ENCODE assay signal across 8 cellular contexts in the genomic region with DNA sequence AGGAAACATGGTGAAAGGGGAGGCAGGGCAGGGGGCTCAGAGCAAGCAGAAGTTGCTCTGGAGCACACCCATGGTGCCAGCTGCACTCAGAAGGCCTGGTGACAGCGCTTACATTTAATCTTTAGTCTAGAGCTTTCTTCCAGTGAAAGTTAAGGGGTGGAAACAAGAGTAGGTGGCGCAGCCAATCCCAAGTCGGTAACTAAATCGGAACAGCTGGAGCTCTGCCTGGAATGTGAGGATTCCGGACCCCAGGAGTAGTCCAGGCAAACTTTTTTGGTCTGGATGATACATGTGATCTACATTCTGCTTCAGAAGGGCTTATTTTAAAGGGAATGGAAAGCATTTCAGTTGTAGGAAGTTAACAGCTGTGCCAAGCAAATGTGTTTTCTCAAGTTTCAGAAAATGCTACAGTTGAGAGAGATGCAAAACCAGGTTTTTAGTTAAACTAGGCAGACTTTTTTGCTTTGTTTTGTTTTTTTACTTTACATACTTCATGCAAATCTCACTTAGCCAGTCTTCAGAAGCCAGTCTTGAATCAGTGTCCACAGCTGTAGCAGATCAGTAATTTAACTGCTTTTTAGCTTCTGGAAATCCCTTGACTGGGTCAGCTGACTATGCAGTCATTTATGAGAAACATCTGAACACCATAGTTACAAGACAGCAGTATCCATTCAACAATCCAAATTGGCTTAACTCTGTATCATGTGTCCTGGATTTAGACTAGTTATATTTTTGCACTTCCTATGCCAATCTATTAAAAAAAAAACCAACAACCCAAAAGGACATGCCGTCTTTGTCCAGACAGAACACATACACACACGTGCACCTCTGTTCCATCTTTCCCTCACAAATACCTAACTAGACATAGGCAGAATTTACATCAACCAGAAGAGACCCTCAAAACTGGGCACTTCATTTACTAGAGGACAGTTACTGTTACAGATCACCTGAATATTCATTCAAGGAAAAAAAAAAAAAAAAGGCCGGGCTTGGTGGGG. TPM values are rescaled to one million over a fixed set of nuclear protein-coding genes. Genes with fewer than 3 reads are reported as not detected.
DNase-seq lines count a peak whose midpoint lies in the region; ATAC-seq and TF ChIP-seq lines count a peak whose summit lies in the region.

No MANE protein-coding gene starts in this region.

- peak overlapping the region; percentile 45 for H3K4me3 ChIP-seq in AG04449 (ENCODE audit: low read depth, low read length)
- H3K4me3 ChIP-seq in HUES48 (ENCODE audit: low read depth, low read length): peak overlapping the region; percentile 41
- H3K4me3 ChIP-seq in lower leg skin (ENCODE audit: low read depth, poor library complexity, severe bottlenecking): no peak overlapping the region
- H3K4me3 ChIP-seq in thymus (ENCODE audit: low read length): no peak overlapping the region

- H3K27ac ChIP-seq in HUES48 (ENCODE audit: low read depth, low read length) (peak overlapping the region; percentile 95), thymus (ENCODE audit: low read depth) (peak overlapping the region; percentile 70)

- H3K27me3 ChIP-seq in HUES48 (ENCODE audit: control insufficient read depth, insufficient read depth, low read length) (no peaks in the 10 kb centered on the region), thymus (ENCODE audit: control insufficient read depth, insufficient read depth) (no peaks in the 10 kb centered on the region)

- TF ChIP-seq CTCF in AG04449 (IDR thresholded peaks at IDR 0.05; ENCODE audit: insufficient read depth, low read length, missing control alignments): no peak
- TF ChIP-seq CTCF in lower leg skin (IDR thresholded peaks at IDR 0.05): no peak

- TF ChIP-seq POLR2A in lower leg skin (IDR thresholded peaks at IDR 0.05): no peak

- peak; percentile 84 for DNase-seq in AG04449 (ENCODE audit: low read depth, low spot score)
- DNase-seq in dermis blood vessel endothelial cell: peak; percentile 81
- DNase-seq in lower leg skin (ENCODE audit: low spot score in 2 of 2): peak; percentile 56 to 90
- DNase-seq in SKM-1 (lab: John Stamatoyannopoulos, UW; ENCODE audit: unreplicated experiment): no peak
- no peak for DNase-seq in HUDEP-2 (lab: John Stamatoyannopoulos, UW; ENCODE audit: unreplicated experiment in 76 of 76)

- peaks cover 20% of the 10 kb centered on the region for H3K4me1 ChIP-seq in HUES48 (ENCODE audit: control insufficient read depth, insufficient read depth, low read length)
- H3K4me1 ChIP-seq in thymus (ENCODE audit: control insufficient read depth, insufficient read depth, low read length): peaks cover 3% of the 10 kb centered on the region

- WGBS in lower leg skin, 2 donors: 17 to 22% methylated on average over 8 of the region's 8 CpGs
- WGBS in thymus: 90% methylated on average over 8 of the region's 8 CpGs

- peak; percentile 72 for ATAC-seq in GM19324 (IDR thresholded peaks at IDR 0.05; ENCODE audit: low FRiP score, unreplicated experiment)

- intact Hi-C loops in lower leg skin (cut with DNase I; ENCODE audit: low total_unique reads): no loop called here

- no peaks in the 10 kb centered on the region for H3K9me3 ChIP-seq in HUES48 (ENCODE audit: control insufficient read depth, insufficient read depth, low read length)
- no peaks in the 10 kb centered on the region for H3K9me3 ChIP-seq in thymus (ENCODE audit: control insufficient read depth)

- H3K36me3 ChIP-seq in HUES48 (ENCODE audit: control insufficient read depth, insufficient read depth, low read length) (no peaks in the 10 kb centered on the region; the same call in 1 of the 2 replicates), thymus (ENCODE audit: control insufficient read depth, insufficient read depth) (peaks cover 7% of the 10 kb centered on the region)

- CTCF ChIA-PET in AG04449 (lab: Yijun Ruan, JAX): interaction anchor here (0.9 to 2.5 kb wide), 2 partner anchors 14 to 17 kb away, joined by 3 to 11 read pairs; no protein-coding TSS in a partner anchor

- peak overlapping the region; percentile 57 for H3K9ac ChIP-seq in HUES48 (ENCODE audit: low read depth, low read length)

- POLR2A ChIA-PET in AG04449 (lab: Yijun Ruan, JAX): interaction anchor here (1.1 kb wide), 1 partner anchor 185 kb away, joined by 3 read pairs; a partner anchor contains a TSS

RNA-seq across cellular contexts. Expression of a gene that starts 33.2 kb away (rescaled TPM):
- total RNA-seq in dermis blood vessel endothelial cell (46.3 and 58.3 TPM in 2 replicates), lower leg skin (10 to 100 TPM; 23.1 to 40.0 (median 31.1) TPM)
- polyA plus RNA-seq in thymus: 8.6 TPM

RNA-seq across cellular contexts. Expression of a gene that starts 37.7 kb away (rescaled TPM):
- total RNA-seq in dermis blood vessel endothelial cell (181 and 203 TPM in 2 replicates), lower leg skin (10 to 100 TPM; 24.8 to 63.3 (median 42.4) TPM)
- polyA plus RNA-seq in thymus: 66.3 TPM

Comparison
In these comparisons a context has a peak if more than half of its experiments do, and no peak if none do; other contexts are left out.
1. DNase-seq: peak in AG04449 (single experiment), dermis blood vessel endothelial cell (single experiment) and lower leg skin (2 of 2); none in SKM-1 (single experiment) and HUDEP-2 (0 of 76).
2. H3K4me3 ChIP-seq: peak in AG04449 (single experiment) and HUES48 (single experiment); none in lower leg skin (single experiment) and thymus (single experiment).